Comparison of ENCODE assay signal across 13 cellular contexts in genomic region chr3:106025151-106025722, GRCh38.
DNase-seq lines count a peak whose midpoint lies in the region; ATAC-seq, FAIRE-seq and TF ChIP-seq lines count a peak whose summit lies in the region.
"Had no signal": no experiment of that assay in that cellular context is flagged by ENCODE, and none has a peak within 500 bp of the region (broad histone marks: within the 10 kb centered on the region; RNA-seq: fewer than 3 reads in every experiment).

No MANE protein-coding gene starts in this region.

- no peaks in the 10 kb centered on the region for H3K27me3 Mint-ChIP-seq in T-helper 2 cell treated with Interferon-gamma antibody and Interleukin-4, amounts not matched to agents 5 μg/mL and 100 μg/mL, for 36 hours (ENCODE audit: low read depth)

- H3K4me3 ChIP-seq in prostate gland = no peak overlapping the region

- peaks cover 4% of the 10 kb centered on the region for H3K36me3 Mint-ChIP-seq in T-helper 2 cell treated with Interferon-gamma antibody and Interleukin-4, amounts not matched to agents 5 μg/mL and 100 μg/mL, for 36 hours (ENCODE audit: low read depth)

- no peaks in the 10 kb centered on the region for H3K4me1 ChIP-seq in prostate gland (replicated peaks)

- H3K9me3 ChIP-seq in prostate gland = no peaks in the 10 kb centered on the region

- no peak for TF ChIP-seq CTCF in prostate gland (IDR thresholded peaks at IDR 0.05)

- peak; percentile 11 for FAIRE-seq in H54 (lab: Jason Lieb, UNC)
- FAIRE-seq: endothelial cell of umbilical vein, G401.6 had no signal

- H3K27ac Mint-ChIP-seq in T-helper 2 cell treated with Interferon-gamma antibody and Interleukin-4, amounts not matched to agents 5 μg/mL and 100 μg/mL, for 36 hours = no peak overlapping the region
- H3K27ac Mint-ChIP-seq: activated T-helper 2 cell treated with anti-CD3 and anti-CD28 coated beads, Interferon-gamma antibody, Interleukin-2, Interleukin-4, amounts not matched to agents 10 μg/mL and 5 μg/mL and 100 μg/mL, durations not matched to agents 14 hours and 24 hours and 36 hours had no signal

- no peaks in the 10 kb centered on the region for H3K36me3 ChIP-seq in prostate gland

- no peak overlapping the region for H3K4me3 Mint-ChIP-seq in T-helper 2 cell treated with Interferon-gamma antibody and Interleukin-4, amounts not matched to agents 5 μg/mL and 100 μg/mL, for 36 hours

- WGBS in prostate gland = 21% methylated on average over 4 of the region's 4 CpGs

- DNase-seq in H54 (ENCODE audit: insufficient read length, low spot score) (no peak), NCI-H69 (lab: John Stamatoyannopoulos, UW) (peak; percentile 69), prostate gland (ENCODE audit: low spot score) (peak; percentile 54), D341Med (ENCODE audit: low spot score) (no peak)
- DNase-seq in T-helper 2 cell treated with Interferon-gamma antibody and Interleukin-4, amounts not matched to agents 5 μg/mL and 100 μg/mL, for 36 hours (ENCODE audit: low spot score) = no peak
- DNase-seq: stimulated activated CD4-positive, alpha-beta T cell treated with anti-CD3 and anti-CD28 coated beads, Interleukin-1b, Interleukin-23, amount 100 ng/mL, for 48 hours; T-helper 9 cell had no signal

- peaks cover 5% of the 10 kb centered on the region for H3K4me1 Mint-ChIP-seq in T-helper 2 cell treated with Interferon-gamma antibody and Interleukin-4, amounts not matched to agents 5 μg/mL and 100 μg/mL, for 36 hours (ENCODE audit: low read depth)

- no peaks in the 10 kb centered on the region for H3K27me3 ChIP-seq in prostate gland (replicated peaks; ENCODE audit: insufficient read depth)

- H3K27ac ChIP-seq in prostate gland = no peak overlapping the region

- peaks cover 13% of the 10 kb centered on the region for H3K9me3 Mint-ChIP-seq in T-helper 2 cell treated with Interferon-gamma antibody and Interleukin-4, amounts not matched to agents 5 μg/mL and 100 μg/mL, for 36 hours

- intact Hi-C loops in prostate gland (cut with DNase I) = no loop called here

- no peak for TF ChIP-seq POLR2A in H54 (IDR thresholded peaks at IDR 0.05; ENCODE audit: low read depth, low read length)
- no peak for TF ChIP-seq POLR2A in prostate gland (IDR thresholded peaks at IDR 0.05)

- peak; percentile 82 for ATAC-seq in esophagus mucosa
- no peak for ATAC-seq in GM21717 (IDR thresholded peaks at IDR 0.05; ENCODE audit: unreplicated experiment)
- no peak for ATAC-seq in HG02852 (IDR thresholded peaks at IDR 0.05; ENCODE audit: unreplicated experiment)

Comparison
In these comparisons a context has a peak if more than half of its experiments do, and no peak if none do; other contexts are left out.
1. DNase-seq: peak in NCI-H69 (single experiment) and prostate gland (single experiment); none in H54 (single experiment), T-helper 2 cell treated with Interferon-gamma antibody and Interleukin-4, amounts not matched to agents 5 μg/mL and 100 μg/mL, for 36 hours (single experiment) and D341Med (single experiment).